10 cellular contexts compared by ENCODE assay signal in genomic region chr7:80312139-80312661, GRCh38.
DNase-seq lines count a peak whose midpoint lies in the region; ATAC-seq, FAIRE-seq and TF ChIP-seq lines count a peak whose summit lies in the region.
"Had no signal": no experiment of that assay in that cellular context is flagged by ENCODE, and none has a peak within 500 bp of the region (broad histone marks: within the 10 kb centered on the region; RNA-seq: fewer than 3 reads in every experiment).

No MANE protein-coding gene starts in this region.

- no peak for TF ChIP-seq RAD21 in A549 (conservative IDR thresholded peaks at IDR 0.05 in 1 of 2, IDR thresholded peaks at IDR 0.05 in 1 of 2)

- ATAC-seq in A549, result peak; percentile 96 to 97
- no peak for ATAC-seq in GM21381 (IDR thresholded peaks at IDR 0.05; ENCODE audit: unreplicated experiment)

- H3K9me3 ChIP-seq in A549, result no peaks in the 10 kb centered on the region

- 8% methylated on average over 5 of the region's 5 CpGs for WGBS in A549 (ENCODE audit: missing lambda C conversion rate)

- H3K4me3 Mint-ChIP-seq in glutamatergic neuron (ENCODE audit: unreplicated experiment), result no peak overlapping the region

- DNase-seq in A549 (ENCODE audit: low read depth in 1 of 2, low spot score in 1 of 2) (peak; percentile 4 to 79), HFF-Myc (ENCODE audit: extremely low read depth, low read depth) (peak; percentile 84), amniotic stem cell (lab: John Stamatoyannopoulos, UW) (peak; percentile 64), kidney glomerular epithelial cell (lab: John Stamatoyannopoulos, UW) (peak; percentile 27), cerebellar nuclear complex (lab: John Stamatoyannopoulos, UW) (no peak), glutamatergic neuron (no peak), activated gamma-delta T cell (lab: John Stamatoyannopoulos, UW) (no peak)
- DNase-seq: stimulated activated CD4-positive, alpha-beta T cell treated with anti-CD3 and anti-CD28 coated beads, Interleukin-1b, Interleukin-23, amount 100 ng/mL, for 48 hours had no signal

- no peaks in the 10 kb centered on the region for H3K4me1 Mint-ChIP-seq in glutamatergic neuron (ENCODE audit: low read depth, unreplicated experiment)

- no peak for FAIRE-seq in A549 (lab: Jason Lieb, UNC)
- FAIRE-seq: G401.6 had no signal

- H3K9me3 Mint-ChIP-seq in glutamatergic neuron (ENCODE audit: unreplicated experiment), result peaks cover 1% of the 10 kb centered on the region

- TF ChIP-seq POLR2A in A549 (IDR thresholded peaks at IDR 0.05; ENCODE audit: low read length), result no peak

- CTCF ChIA-PET in A549 (lab: Yijun Ruan, JAX), result interaction anchor here (1.5 kb wide), 1 partner anchor 11 kb away, joined by 4 read pairs; no protein-coding TSS in a partner anchor

- peaks cover 14% of the 10 kb centered on the region for H3K4me1 ChIP-seq in A549

- H3K36me3 Mint-ChIP-seq in glutamatergic neuron (ENCODE audit: unreplicated experiment), result no peaks in the 10 kb centered on the region

- H3K27ac ChIP-seq in A549, result peak overlapping the region; percentile 42 to 62

- peaks cover 3% of the 10 kb centered on the region for H3K27me3 Mint-ChIP-seq in glutamatergic neuron (ENCODE audit: unreplicated experiment)

- TF ChIP-seq CTCF in A549 (IDR thresholded peaks at IDR 0.05), result no peak
- no peak for TF ChIP-seq CTCF in HFF-Myc (IDR thresholded peaks at IDR 0.05; ENCODE audit: low read depth, low read length, missing control alignments)
- TF ChIP-seq CTCF in glutamatergic neuron (IDR thresholded peaks at IDR 0.05; ENCODE audit: partially characterized antibody, unreplicated experiment), result no peak

- POLR2A ChIA-PET in A549 (lab: Yijun Ruan, JAX), result interaction anchor here (0.7 kb wide), 1 partner anchor 12 kb away, joined by 3 read pairs; no protein-coding TSS in a partner anchor

- peak overlapping the region; percentile 57 for H3K4me2 ChIP-seq in A549

- no peak overlapping the region for H3K27ac Mint-ChIP-seq in glutamatergic neuron (ENCODE audit: unreplicated experiment)

- H3K4me3 ChIP-seq in A549 (no peak overlapping the region), HFF-Myc (replicated peaks; ENCODE audit: low read depth, low read length) (no peak overlapping the region)

- no peak for TF ChIP-seq EP300 in A549 (IDR thresholded peaks at IDR 0.05)

TF ChIP-seq in A549, 52 proteins besides CTCF, POLR2A, EP300 and RAD21:
- TF ChIP-seq FOSL2 (IDR thresholded peaks at IDR 0.05) (no peak), FOSL2 (CRISPR knock-in tag; IDR thresholded peaks at IDR 0.05) (no peak), RFX5 (IDR thresholded peaks at IDR 0.05) (no peak), CHD4 (IDR thresholded peaks at IDR 0.05; ENCODE audit: borderline replicate concordance) (no peak), NPAS2 (CRISPR knock-in tag; IDR thresholded peaks at IDR 0.05; ENCODE audit: borderline replicate concordance) (no peak), SREBF2 (IDR thresholded peaks at IDR 0.05) (no peak), NR3C1 (IDR thresholded peaks at IDR 0.05) (no peak), REST (IDR thresholded peaks at IDR 0.05) (no peak), USF2 (IDR thresholded peaks at IDR 0.05) (no peak), GATA3 (IDR thresholded peaks at IDR 0.05; ENCODE audit: borderline replicate concordance) (no peak), CBX8 (IDR thresholded peaks at IDR 0.05) (no peak), TP53 (CRISPR knock-in tag; IDR thresholded peaks at IDR 0.05) (no peak), SMC3 (IDR thresholded peaks at IDR 0.05) (no peak), HEYL (CRISPR knock-in tag; IDR thresholded peaks at IDR 0.05) (no peak), TFCP2L1 (CRISPR knock-in tag; IDR thresholded peaks at IDR 0.05) (no peak)

Comparison
In these comparisons a context has a peak if more than half of its experiments do, and no peak if none do; other contexts are left out.
1. DNase-seq: peak in A549 (2 of 2), HFF-Myc (single experiment), amniotic stem cell (single experiment) and kidney glomerular epithelial cell (single experiment); none in cerebellar nuclear complex (0 of 2), glutamatergic neuron (single experiment) and activated gamma-delta T cell (single experiment).